ENCODE assay signal across 1 cellular context in genomic region chr20:41136336-41136694, GRCh38.
TF ChIP-seq lines count a peak whose summit lies in the region.

No MANE protein-coding gene starts in this region.

TF ChIP-seq in GM23338, 12 proteins besides CTCF, POLR2A, EP300 and RAD21 (continued from another document):
- TF ChIP-seq ZNF462 (CRISPR knock-in tag; IDR thresholded peaks at IDR 0.05): no peak
- TF ChIP-seq NANOG (IDR thresholded peaks at IDR 0.05; ENCODE audit: borderline replicate concordance): no peak
- no peak for TF ChIP-seq ZNF331 (CRISPR knock-in tag; IDR thresholded peaks at IDR 0.05; ENCODE audit: low read depth)
- no peak for TF ChIP-seq ETS1 (IDR thresholded peaks at IDR 0.05)
- no peak for TF ChIP-seq CREB1 (CRISPR knock-in tag; IDR thresholded peaks at IDR 0.05; ENCODE audit: low read depth)
